Comparison of ENCODE assay signal across 1 cellular context in genomic region chr5:142872217-142872616, GRCh38.
TF ChIP-seq lines count a peak whose summit lies in the region.

No MANE protein-coding gene starts in this region.

TF ChIP-seq in HCT116, 20 proteins besides CTCF, POLR2A, EP300 and RAD21 (continued from another document):
- TF ChIP-seq ZBTB33 (IDR thresholded peaks at IDR 0.05; ENCODE audit: extremely low read depth, insufficient replicate concordance, low read length) (no peak), TCF7L2 (IDR thresholded peaks at IDR 0.05; ENCODE audit: borderline replicate concordance, extremely low read depth, insufficient read depth, insufficient read length) (no peak), EGR1 (IDR thresholded peaks at IDR 0.05; ENCODE audit: low read depth) (no peak), ELF1 (IDR thresholded peaks at IDR 0.05; ENCODE audit: borderline replicate concordance, low read depth) (no peak), SIN3A (IDR thresholded peaks at IDR 0.05; ENCODE audit: low read depth) (no peak), REST (IDR thresholded peaks at IDR 0.05; ENCODE audit: low read depth) (no peak), SP1 (IDR thresholded peaks at IDR 0.05; ENCODE audit: low read depth) (no peak), ZFX (IDR thresholded peaks at IDR 0.05) (no peak), ZNF274 (IDR thresholded peaks at IDR 0.05; ENCODE audit: low read depth, low read length) (no peak), EZH2phosphoT487 (IDR thresholded peaks at IDR 0.05; ENCODE audit: borderline replicate concordance) (no peak), CBX3 (IDR thresholded peaks at IDR 0.05; ENCODE audit: low read depth) (no peak), CEBPB (IDR thresholded peaks at IDR 0.05; ENCODE audit: low read depth) (no peak)
